ENCODE assay signal across 26 cellular contexts in genomic region chr1:191869790-191870312, GRCh38.
"Had no signal": no experiment of that assay in that cellular context is flagged by ENCODE, and none has a peak within 500 bp of the region (broad histone marks: within the 10 kb centered on the region; RNA-seq: fewer than 3 reads in every experiment).

No MANE protein-coding gene starts in this region.

- H3K4me2 ChIP-seq: hepatocyte had no signal

- H2AFZ ChIP-seq: hepatocyte had no signal

- H3K27me3 Mint-ChIP-seq: activated naive CD8-positive, alpha-beta T cell treated with anti-CD3 and anti-CD28 coated beads, Interleukin-2, amount 50 U/mL, for 24 hours; brain; naive thymus-derived CD8-positive, alpha-beta T cell; stimulated activated naive CD8-positive, alpha-beta T cell treated with anti-CD3 and anti-CD28 coated beads, Interleukin-15, Interleukin-2, amounts not matched to agents 100 ng/mL and 50 ng/mL, for 24 hours had no signal

- H3K36me3 ChIP-seq: neutrophil, pancreas, right lobe of liver, suprapubic skin, vagina had no signal

- H3K4me3 Mint-ChIP-seq: activated naive CD4-positive, alpha-beta T cell treated with anti-CD3 and anti-CD28 coated beads for 36 hours; activated naive CD8-positive, alpha-beta T cell treated with anti-CD3 and anti-CD28 coated beads, Interleukin-2, amount 50 U/mL, for 24 hours; activated T-cell treated with anti-CD3 and anti-CD28 coated beads, Interleukin-2, amount 50 U/mL, for 4 hours; brain; endodermal cell; naive thymus-derived CD8-positive, alpha-beta T cell; stimulated activated naive CD8-positive, alpha-beta T cell treated with anti-CD3 and anti-CD28 coated beads, Interleukin-15, Interleukin-2, amounts not matched to agents 100 ng/mL and 50 ng/mL, for 24 hours had no signal

- H3K79me2 ChIP-seq: hepatocyte had no signal

- H3K4me3 ChIP-seq: hepatocyte, pancreas, right lobe of liver, suprapubic skin, vagina had no signal

- H3K27ac Mint-ChIP-seq: activated naive CD4-positive, alpha-beta T cell treated with anti-CD3 and anti-CD28 coated beads for 36 hours; activated naive CD8-positive, alpha-beta T cell treated with anti-CD3 and anti-CD28 coated beads, Interleukin-2, amount 50 U/mL, for 24 hours; brain; endodermal cell; naive thymus-derived CD8-positive, alpha-beta T cell; stimulated activated naive CD8-positive, alpha-beta T cell treated with anti-CD3 and anti-CD28 coated beads, Interleukin-15, Interleukin-2, amounts not matched to agents 100 ng/mL and 50 ng/mL, for 24 hours had no signal

- H3K9me3 ChIP-seq: neutrophil, pancreas, right lobe of liver, suprapubic skin, vagina had no signal

- H3K9me3 Mint-ChIP-seq: endodermal cell; stimulated activated naive CD8-positive, alpha-beta T cell treated with anti-CD3 and anti-CD28 coated beads, Interleukin-15, Interleukin-2, amounts not matched to agents 100 ng/mL and 50 ng/mL, for 24 hours had no signal

- H3K27me3 ChIP-seq: hepatocyte, neutrophil, pancreas, right lobe of liver, suprapubic skin, vagina had no signal

- H3K36me3 Mint-ChIP-seq: brain; naive thymus-derived CD8-positive, alpha-beta T cell had no signal

- ATAC-seq: activated naive CD8-positive, alpha-beta T cell treated with anti-CD3 and anti-CD28 coated beads, Interleukin-2, amount 50 U/mL, for 24 hours; activated T-cell treated with anti-CD3 and anti-CD28 coated beads, Interleukin-2, amount 50 U/mL, for 4 hours; left cardiac atrium; naive thymus-derived CD8-positive, alpha-beta T cell; pancreas had no signal

- H3K4me1 Mint-ChIP-seq: activated naive CD8-positive, alpha-beta T cell treated with anti-CD3 and anti-CD28 coated beads, Interleukin-2, amount 50 U/mL, for 24 hours; brain; endodermal cell; naive thymus-derived CD8-positive, alpha-beta T cell had no signal

- DNase-seq: activated CD4-positive, alpha-beta T cell treated with anti-CD3 and anti-CD28 coated beads, Interleukin-2, amount 50 U/mL, for 1 hour; activated CD4-positive, CD25-positive, alpha-beta regulatory T cell treated with anti-CD3 and anti-CD28 coated beads, Interleukin-2, amount 50 U/mL, for 72 hours; activated CD8-positive, alpha-beta memory T cell treated with anti-CD3 and anti-CD28 coated beads, Interleukin-2, amount 50 U/mL, for 4 hours; activated naive CD4-positive, alpha-beta T cell treated with anti-CD3 and anti-CD28 coated beads for 36 hours; activated naive CD8-positive, alpha-beta T cell treated with anti-CD3 and anti-CD28 coated beads, Interleukin-2, amount 50 U/mL, for 24 hours; activated T-cell treated with anti-CD3 and anti-CD28 coated beads, Interleukin-2, amount 50 U/mL, for 4 hours; anterior cingulate cortex; caudate nucleus; endodermal cell; foreskin fibroblast; left cardiac atrium; naive thymus-derived CD8-positive, alpha-beta T cell; pancreas; right lobe of liver; small intestine; stimulated activated CD4-positive, alpha-beta T cell treated with anti-CD3 and anti-CD28 coated beads, Interleukin-15, amount 100 ng/mL, for 24 hours; stimulated activated CD4-positive, alpha-beta T cell treated with anti-CD3 and anti-CD28 coated beads, Interleukin-2, amount 100 ng/mL, for 48 hours; trophoblast cell had no signal

- H3K27ac ChIP-seq: epithelial cell of prostate, hepatocyte, neutrophil, pancreas, right lobe of liver, suprapubic skin, vagina, VCaP had no signal

- H3K4me1 ChIP-seq: pancreas, right lobe of liver, suprapubic skin, vagina had no signal
